ENCODE assay signal across 8 cellular contexts in the genomic region with DNA sequence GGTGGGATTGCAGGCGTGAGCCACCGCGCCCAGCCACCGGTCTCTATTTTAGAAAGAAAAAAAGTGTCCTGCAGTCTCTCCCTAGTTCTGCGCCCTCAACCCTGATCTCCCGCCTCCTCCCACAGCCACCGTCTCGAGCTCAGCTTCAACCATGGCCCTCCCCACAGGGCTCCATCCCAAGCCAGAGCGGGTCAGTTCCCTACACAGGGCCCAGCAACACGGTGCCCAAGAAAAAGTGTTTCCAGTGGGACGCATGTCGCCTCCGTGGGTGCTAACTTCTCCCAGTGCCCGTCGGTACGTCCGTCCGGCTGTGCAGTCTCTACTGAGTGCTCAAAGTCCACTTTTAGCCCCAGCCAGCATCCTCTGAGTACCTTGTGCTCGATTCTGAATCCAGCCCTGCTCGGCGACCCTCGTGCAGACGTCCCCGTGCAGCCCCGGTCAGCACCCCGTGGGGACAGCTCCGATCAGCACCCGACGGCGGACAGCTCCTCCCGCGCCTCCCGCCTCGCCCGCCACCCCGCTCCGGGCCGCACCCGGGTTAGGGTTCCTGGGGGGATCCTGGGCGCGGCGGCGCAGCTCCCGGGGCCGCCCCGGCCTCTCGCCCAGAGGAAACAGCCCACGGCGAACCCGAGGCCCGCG. TPM values are rescaled to one million over a fixed set of nuclear protein-coding genes. Genes with fewer than 3 reads are reported as not detected.
DNase-seq lines count a peak whose midpoint lies in the region; ATAC-seq and TF ChIP-seq lines count a peak whose summit lies in the region.

No MANE protein-coding gene starts in this region.

- 18% methylated on average over 17 of the region's 52 CpGs for WGBS in SK-N-SH (ENCODE audit: low lambda C conversion rate)
- WGBS in right cardiac atrium = 15% methylated on average over 52 of the region's 52 CpGs

- POLR2A ChIA-PET in SK-N-SH (lab: Yijun Ruan, JAX) = interaction anchor here (0.6 to 1.1 kb wide), 4 partner anchors 10 to 74 kb away, joined by 3 read pairs; a partner anchor contains a TSS

- H3K4me3 ChIP-seq in SK-N-SH (ENCODE audit: low read depth in 2 of 2, low read length in 1 of 2) = peak overlapping the region; percentile 26 to 51; a peak in 3 of 4 replicates
- peak overlapping the region; percentile 78 for H3K4me3 ChIP-seq in right cardiac atrium (ENCODE audit: low read length)

- H3K4me1 ChIP-seq in SK-N-SH (ENCODE audit: control insufficient read depth in 1 of 2, insufficient read depth in 2 of 2, low read depth in 1 of 2, low read length in 1 of 2) (peaks cover 0 to 10% of the 10 kb centered on the region in 2 experiments; a peak in 1 of 4 replicates), right cardiac atrium (ENCODE audit: control insufficient read depth, insufficient read depth, low read length) (no peaks in the 10 kb centered on the region)

- no peaks in the 10 kb centered on the region for H3K9me2 ChIP-seq in SK-N-SH

- no peak for TF ChIP-seq EP300 in SK-N-SH (IDR thresholded peaks at IDR 0.05; ENCODE audit: borderline replicate concordance in 1 of 2, low read depth in 1 of 2, low read length in 1 of 2)

- peaks cover 7% of the 10 kb centered on the region for H3K4me1 Mint-ChIP-seq in activated naive CD8-positive, alpha-beta T cell treated with anti-CD3 and anti-CD28 coated beads for 36 hours

- TF ChIP-seq CTCF in SK-N-SH (IDR thresholded peaks at IDR 0.05) = no peak

- no peaks in the 10 kb centered on the region for H3K9me3 ChIP-seq in SK-N-SH
- no peaks in the 10 kb centered on the region for H3K9me3 ChIP-seq in right cardiac atrium (ENCODE audit: control insufficient read depth, low read length)

- H3K79me2 ChIP-seq in SK-N-SH (ENCODE audit: insufficient read depth) = no peaks in the 10 kb centered on the region

- no peak overlapping the region for H3K27ac Mint-ChIP-seq in activated naive CD8-positive, alpha-beta T cell treated with anti-CD3 and anti-CD28 coated beads for 36 hours

- intact Hi-C loops in right cardiac atrium (cut with DNase I) = loop anchor here in 1 of 4 donors (10.0 kb wide), 1 partner anchor 105 kb away; no protein-coding TSS in a partner anchor

- H3K27ac ChIP-seq in SK-N-SH (ENCODE audit: low read depth in 2 of 2, low read length in 1 of 2) = peak overlapping the region in 1 of 2 experiments; percentile 51; a peak in 1 of 4 replicates
- H3K27ac ChIP-seq in right cardiac atrium (ENCODE audit: low read length) = no peak overlapping the region

- no peaks in the 10 kb centered on the region for H3F3A ChIP-seq in SK-N-SH (replicated peaks; ENCODE audit: insufficient read depth)

- no peaks in the 10 kb centered on the region for H3K36me3 Mint-ChIP-seq in activated naive CD8-positive, alpha-beta T cell treated with anti-CD3 and anti-CD28 coated beads for 36 hours

- DNase-seq in GM19238 (ENCODE audit: insufficient read length, low spot score) = peak; percentile 77
- peak; percentile 70 for DNase-seq in SK-N-SH
- DNase-seq in activated naive CD8-positive, alpha-beta T cell treated with anti-CD3 and anti-CD28 coated beads for 36 hours = peak; percentile 73
- peak; percentile 57 to 87 (median 84) for DNase-seq in right cardiac atrium
- peak; percentile 60 for DNase-seq in stimulated activated CD4-positive, alpha-beta T cell treated with anti-CD3 and anti-CD28 coated beads, Interleukin-12 subunit alpha, Interleukin-12 subunit beta, amount 100 ng/mL, for 4 hours
- no peak for DNase-seq in Ammon's horn (ENCODE audit: low spot score)
- DNase-seq in SHP77 treated with DMSO at 0.1 percent for 48 hours (lab: John Stamatoyannopoulos, UW) = no peak

- no peaks in the 10 kb centered on the region for H3K36me3 ChIP-seq in SK-N-SH (replicated peaks in 1 of 2; ENCODE audit: control insufficient read depth in 1 of 2, insufficient read depth in 2 of 2, low read length in 1 of 2)

- no peak overlapping the region for H3K9ac ChIP-seq in SK-N-SH

- H2AFZ ChIP-seq in SK-N-SH (ENCODE audit: low read depth) = no peak overlapping the region

- no peaks in the 10 kb centered on the region for H3K9me3 Mint-ChIP-seq in activated naive CD8-positive, alpha-beta T cell treated with anti-CD3 and anti-CD28 coated beads for 36 hours

- ATAC-seq in right cardiac atrium = peak; percentile 66 to 77
- ATAC-seq in GM21825 (IDR thresholded peaks at IDR 0.05; ENCODE audit: unreplicated experiment) = no peak

- H4K20me1 ChIP-seq in SK-N-SH (ENCODE audit: insufficient read depth) = no peaks in the 10 kb centered on the region

- peak overlapping the region; percentile 71 for H3K4me2 ChIP-seq in SK-N-SH

- peak overlapping the region; percentile 29 for H3K4me3 Mint-ChIP-seq in activated naive CD8-positive, alpha-beta T cell treated with anti-CD3 and anti-CD28 coated beads for 36 hours

- peaks cover 40% of the 10 kb centered on the region for H3K27me3 Mint-ChIP-seq in activated naive CD8-positive, alpha-beta T cell treated with anti-CD3 and anti-CD28 coated beads for 36 hours

- CTCF ChIA-PET in SK-N-SH (lab: Yijun Ruan, JAX) = interaction anchor here (0.7 to 1.7 kb wide), 3 partner anchors 37 to 143 kb away, joined by 3 to 5 read pairs (median 5); a partner anchor contains a TSS

- TF ChIP-seq RAD21 in SK-N-SH (IDR thresholded peaks at IDR 0.05; ENCODE audit: low read length) = no peak

- no peaks in the 10 kb centered on the region for H3K27me3 ChIP-seq in SK-N-SH (ENCODE audit: insufficient read depth)
- no peaks in the 10 kb centered on the region for H3K27me3 ChIP-seq in right cardiac atrium (ENCODE audit: control insufficient read depth, insufficient read depth)

TF ChIP-seq in SK-N-SH, 30 proteins besides CTCF, POLR2A, EP300 and RAD21 (continues in another document):
- TF ChIP-seq EZH2phosphoT487 (IDR thresholded peaks at IDR 0.05; ENCODE audit: borderline replicate concordance, low read depth) (no peak), ELF1 (IDR thresholded peaks at IDR 0.05) (no peak)
- TF ChIP-seq, protein P1, sequence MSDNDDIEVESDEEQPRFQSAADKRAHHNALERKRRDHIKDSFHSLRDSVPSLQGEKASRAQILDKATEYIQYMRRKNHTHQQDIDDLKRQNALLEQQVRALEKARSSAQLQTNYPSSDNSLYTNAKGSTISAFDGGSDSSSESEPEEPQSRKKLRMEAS (IDR thresholded peaks at IDR 0.05; ENCODE audit: low read depth) = 0 out of 2 replicates have a peak, but pooled peaks have one; percentile 48
- TF ChIP-seq, protein P2, sequence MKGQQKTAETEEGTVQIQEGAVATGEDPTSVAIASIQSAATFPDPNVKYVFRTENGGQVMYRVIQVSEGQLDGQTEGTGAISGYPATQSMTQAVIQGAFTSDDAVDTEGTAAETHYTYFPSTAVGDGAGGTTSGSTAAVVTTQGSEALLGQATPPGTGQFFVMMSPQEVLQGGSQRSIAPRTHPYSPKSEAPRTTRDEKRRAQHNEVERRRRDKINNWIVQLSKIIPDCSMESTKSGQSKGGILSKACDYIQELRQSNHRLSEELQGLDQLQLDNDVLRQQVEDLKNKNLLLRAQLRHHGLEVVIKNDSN (IDR thresholded peaks at IDR 0.05; ENCODE audit: borderline replicate concordance, low read depth) = no peak

RNA-seq across cellular contexts. Expression of a gene that starts 0.7 kb away (rescaled TPM):
- 2.3 and 2.7 TPM in 2 replicates for polyA plus RNA-seq in SK-N-SH (2012; rRNA removed)
- 1.1 and 2.0 TPM in 2 replicates for polyA plus RNA-seq in SK-N-SH (2012; cell fraction: cytosol; rRNA removed)
- polyA plus RNA-seq in SK-N-SH (2012; cell fraction: nucleus; rRNA removed) = 4.6 and 5.0 TPM in 2 replicates
- total RNA-seq in activated naive CD8-positive, alpha-beta T cell treated with anti-CD3 and anti-CD28 coated beads for 36 hours = under 1 TPM; 0.16 to 0.21 TPM
- total RNA-seq in right cardiac atrium = under 1 TPM; 0.28 to 0.47 (median 0.38) TPM
- polyA plus RNA-seq in right cardiac atrium = 0.57 TPM

RNA-seq across cellular contexts. Expression of a gene that starts 17.3 kb away (rescaled TPM):
- 39.6 and 57.4 TPM in 2 replicates for polyA plus RNA-seq in SK-N-SH (2012; rRNA removed)
- 10.7 and 14.1 TPM in 2 replicates for polyA plus RNA-seq in SK-N-SH (2012; cell fraction: cytosol; rRNA removed)
- polyA plus RNA-seq in SK-N-SH (2012; cell fraction: nucleus; rRNA removed) = 329 and 374 TPM in 2 replicates
- 10 to 100 TPM; 57.3 to 60.3 TPM for total RNA-seq in activated naive CD8-positive, alpha-beta T cell treated with anti-CD3 and anti-CD28 coated beads for 36 hours
- total RNA-seq in right cardiac atrium = 10 to 100 TPM; 33.9 to 63.4 (median 42.7) TPM
- 44.5 TPM for polyA plus RNA-seq in right cardiac atrium

RNA-seq across cellular contexts. Expression of a gene that starts 21.7 kb away (rescaled TPM):
- 33.2 and 40.4 TPM in 2 replicates for polyA plus RNA-seq in SK-N-SH (2012; rRNA removed)
- 5.1 and 6.8 TPM in 2 replicates for polyA plus RNA-seq in SK-N-SH (2012; cell fraction: cytosol; rRNA removed)
- polyA plus RNA-seq in SK-N-SH (2012; cell fraction: nucleus; rRNA removed) = 298 and 342 TPM in 2 replicates
- 10 to 100 TPM; 33.6 to 33.7 TPM for total RNA-seq in activated naive CD8-positive, alpha-beta T cell treated with anti-CD3 and anti-CD28 coated beads for 36 hours
- total RNA-seq in right cardiac atrium = 100 to 1,000 TPM; 236 to 290 (median 263) TPM
- 217 TPM for polyA plus RNA-seq in right cardiac atrium

RNA-seq across cellular contexts. Expression of a gene that starts 28.0 kb away (rescaled TPM):
- 34.2 and 34.4 TPM in 2 replicates for polyA plus RNA-seq in SK-N-SH (2012; rRNA removed)
- 8.7 and 14.7 TPM in 2 replicates for polyA plus RNA-seq in SK-N-SH (2012; cell fraction: cytosol; rRNA removed)
- polyA plus RNA-seq in SK-N-SH (2012; cell fraction: nucleus; rRNA removed) = 200 and 287 TPM in 2 replicates
- 10 to 100 TPM; 12.6 to 13.5 TPM for total RNA-seq in activated naive CD8-positive, alpha-beta T cell treated with anti-CD3 and anti-CD28 coated beads for 36 hours
- 10 to 100 TPM; 30.3 to 37.0 (median 32.2) TPM for total RNA-seq in right cardiac atrium
- polyA plus RNA-seq in right cardiac atrium = 35.6 TPM

RNA-seq across cellular contexts. Expression of a gene that starts 37.2 kb away (rescaled TPM):
- 2.1 and 3.6 TPM in 2 replicates for polyA plus RNA-seq in SK-N-SH (2012; rRNA removed)
- polyA plus RNA-seq in SK-N-SH (2012; cell fraction: cytosol; rRNA removed) = 4.5 and 6.4 TPM in 2 replicates
- polyA plus RNA-seq in SK-N-SH (2012; cell fraction: nucleus; rRNA removed) = 0.91 and 1.9 TPM in 2 replicates
- 1 to 10 TPM; 1.3 to 1.9 TPM for total RNA-seq in activated naive CD8-positive, alpha-beta T cell treated with anti-CD3 and anti-CD28 coated beads for 36 hours
- total RNA-seq in right cardiac atrium = not detected
- not detected for polyA plus RNA-seq in right cardiac atrium

Comparison
In these comparisons a context has a peak if more than half of its experiments do, and no peak if none do; other contexts are left out.
1. DNase-seq: peak in GM19238 (single experiment), SK-N-SH (single experiment), activated naive CD8-positive, alpha-beta T cell treated with anti-CD3 and anti-CD28 coated beads for 36 hours (single experiment), right cardiac atrium (3 of 3) and stimulated activated CD4-positive, alpha-beta T cell treated with anti-CD3 and anti-CD28 coated beads, Interleukin-12 subunit alpha, Interleukin-12 subunit beta, amount 100 ng/mL, for 4 hours (single experiment); none in Ammon's horn (single experiment) and SHP77 treated with DMSO at 0.1 percent for 48 hours (single experiment).
2. RNA of a gene that starts 21.7 kb away (total RNA-seq): 236 to 290 TPM in right cardiac atrium; 33.6 to 33.7 TPM in activated naive CD8-positive, alpha-beta T cell treated with anti-CD3 and anti-CD28 coated beads for 36 hours; every median in the first group is over 4 times any median in the second.